13 cellular contexts compared by ENCODE assay signal in genomic region chr18:5469340-5469739, GRCh38.
DNase-seq lines count a peak whose midpoint lies in the region; ATAC-seq and TF ChIP-seq lines count a peak whose summit lies in the region.
"Had no signal": no experiment of that assay in that cellular context is flagged by ENCODE, and none has a peak within 500 bp of the region (broad histone marks: within the 10 kb centered on the region; RNA-seq: fewer than 3 reads in every experiment).

No MANE protein-coding gene starts in this region.

- CTCF ChIA-PET in PC-3 (lab: Charles Lee) = no interaction called here

- no peak overlapping the region for H4K91ac ChIP-seq in neuronal stem cell (ENCODE audit: low read depth, low read length, poor library complexity)

- H2BK15ac ChIP-seq in neuronal stem cell (ENCODE audit: low read length) = peak overlapping the region; percentile 62

- no peak overlapping the region for H2BK12ac ChIP-seq in neuronal stem cell (ENCODE audit: low read length)

- no peak overlapping the region for H3K27ac ChIP-seq in epithelial cell of prostate
- no peak overlapping the region for H3K27ac ChIP-seq in neuronal stem cell (replicated peaks; ENCODE audit: low read length)
- no peak overlapping the region for H3K27ac ChIP-seq in PC-3 (ENCODE audit: low read length)
- H3K27ac ChIP-seq: BLaER1 treated with 17β-estradiol and CSF1 and Interleukin-3, amounts not matched to agents 10 nM and 100 nM had no signal

- H3K9me3 ChIP-seq in neuronal stem cell (replicated peaks in 1 of 2; ENCODE audit: control insufficient read depth in 2 of 2, insufficient read depth in 1 of 2, low read depth in 1 of 2, low read length in 2 of 2) (no peaks in the 10 kb centered on the region), PC-3 (ENCODE audit: low read length) (no peaks in the 10 kb centered on the region)
- H3K9me3 ChIP-seq: BLaER1 treated with 17β-estradiol and CSF1 and Interleukin-3, amounts not matched to agents 10 nM and 100 nM had no signal

- no CpG with 5 or more reads among the region's 13 CpGs for WGBS in neuronal stem cell (ENCODE audit: extremely low coverage in 2 of 2, insufficient read length in 2 of 2, insufficient replicate concordance in 1 of 2), 2 donors

- H3K4me2 ChIP-seq in neuronal stem cell (ENCODE audit: insufficient read depth, low read length, poor library complexity, severe bottlenecking) (no peak overlapping the region), PC-3 (ENCODE audit: low read length) (no peak overlapping the region)
- H3K4me2 ChIP-seq: GM23338 had no signal

- H3K36me3 ChIP-seq in neuronal stem cell (replicated peaks in 1 of 2; ENCODE audit: control insufficient read depth in 2 of 2, insufficient read depth in 2 of 2, low read length in 2 of 2) (no peaks in the 10 kb centered on the region), PC-3 (ENCODE audit: low read depth, low read length) (no peaks in the 10 kb centered on the region)
- H3K36me3 ChIP-seq: BLaER1 treated with 17β-estradiol and CSF1 and Interleukin-3, amounts not matched to agents 10 nM and 100 nM had no signal

- peak overlapping the region; percentile 3 for H3K23ac ChIP-seq in neuronal stem cell (ENCODE audit: low read depth, low read length, poor library complexity)

- no peak for TF ChIP-seq CTCF in PC-3 (conservative IDR thresholded peaks at IDR 0.05; ENCODE audit: low read depth, low read length)

- H3K4me3 ChIP-seq in neuronal stem cell (ENCODE audit: low read length in 2 of 2) = no peak overlapping the region
- H3K4me3 ChIP-seq in PC-3 (ENCODE audit: low read length) = no peak overlapping the region
- H3K4me3 ChIP-seq: BLaER1 treated with 17β-estradiol and CSF1 and Interleukin-3, amounts not matched to agents 10 nM and 100 nM; GM23338 had no signal

- H3K79me1 ChIP-seq in neuronal stem cell (ENCODE audit: low read depth, low read length) = no peaks in the 10 kb centered on the region

- H3K14ac ChIP-seq in neuronal stem cell (ENCODE audit: low read length) = no peak overlapping the region

- no peaks in the 10 kb centered on the region for H3F3A ChIP-seq in PC-3 (ENCODE audit: low read length, unreplicated experiment)

- no peak overlapping the region for H2BK120ac ChIP-seq in neuronal stem cell (ENCODE audit: low read depth, low read length)

- ATAC-seq in PC-3 = no peak
- ATAC-seq: GM23338 had no signal

- POLR2A ChIA-PET in PC-3 (lab: Charles Lee; ENCODE audit: unreplicated experiment) = no interaction called here

- no peak overlapping the region for H2BK5ac ChIP-seq in neuronal stem cell (ENCODE audit: low read length)

- DNase-seq in DMS79 (lab: John Stamatoyannopoulos, UW) = peak; percentile 28
- DNase-seq in NCI-H2029 (lab: John Stamatoyannopoulos, UW) = peak; percentile 43
- DNase-seq in epithelial cell of prostate (ENCODE audit: low read depth, low spot score) = peak; percentile 8
- DNase-seq in neuronal stem cell (ENCODE audit: low spot score) = no peak
- no peak for DNase-seq in PC-3
- DNase-seq in AG08396 (ENCODE audit: low spot score) = no peak
- DNase-seq in kidney tubule cell (ENCODE audit: low spot score) = no peak
- DNase-seq: 8988T; CD4-positive, CD25-positive, alpha-beta regulatory T cell; DMS53; H7 had no signal

- no peaks in the 10 kb centered on the region for H4K20me1 ChIP-seq in PC-3 (ENCODE audit: low read length)
- H4K20me1 ChIP-seq: BLaER1 treated with 17β-estradiol and CSF1 and Interleukin-3, amounts not matched to agents 10 nM and 100 nM had no signal

- H3K27me3 ChIP-seq in neuronal stem cell (ENCODE audit: control insufficient read depth in 3 of 3, insufficient read depth in 3 of 3, low read depth in 1 of 3, low read length in 3 of 3) = no peaks in the 10 kb centered on the region
- no peaks in the 10 kb centered on the region; the same call in 1 of the 2 replicates for H3K27me3 ChIP-seq in PC-3 (ENCODE audit: low read length)
- H3K27me3 ChIP-seq: BLaER1 treated with 17β-estradiol and CSF1 and Interleukin-3, amounts not matched to agents 10 nM and 100 nM had no signal

- intact Hi-C loops in PC-3 (cut with micrococcal nuclease) = no loop called here

- H2AFZ ChIP-seq in neuronal stem cell (ENCODE audit: low read length) (no peak overlapping the region), PC-3 (ENCODE audit: low read length) (no peak overlapping the region)
- H2AFZ ChIP-seq: GM23338 had no signal

- BruUV-seq in PC-3 (replicated peaks; lab: Mats Ljungman, UMichigan) = no TSS peak

- H2AK5ac ChIP-seq in neuronal stem cell (ENCODE audit: low read depth, low read length) = peak overlapping the region; percentile 26

- no peak overlapping the region for H4K8ac ChIP-seq in neuronal stem cell (ENCODE audit: low read depth, low read length)

- H3K4me1 ChIP-seq in neuronal stem cell (ENCODE audit: control insufficient read depth in 2 of 2, insufficient read depth in 1 of 2, low read depth in 1 of 2, low read length in 2 of 2) = no peaks in the 10 kb centered on the region
- no peaks in the 10 kb centered on the region for H3K4me1 ChIP-seq in PC-3 (ENCODE audit: insufficient read depth, low read length)

- H3K4ac ChIP-seq in neuronal stem cell (ENCODE audit: low read length) = no peak overlapping the region

- no peaks in the 10 kb centered on the region for H3K9me2 ChIP-seq in PC-3 (replicated peaks; ENCODE audit: low read length)

- H3K79me2 ChIP-seq in PC-3 (ENCODE audit: low read length) = no peaks in the 10 kb centered on the region

- H3K9ac ChIP-seq in neuronal stem cell (ENCODE audit: low read depth, low read length, poor library complexity) (peak overlapping the region; percentile 27), PC-3 (ENCODE audit: low read length) (no peak overlapping the region)
- H3K9ac ChIP-seq: BLaER1 treated with 17β-estradiol and CSF1 and Interleukin-3, amounts not matched to agents 10 nM and 100 nM had no signal

- H3K18ac ChIP-seq in neuronal stem cell (ENCODE audit: low read length) = peak overlapping the region; percentile 69

Comparison
In these comparisons a context has a peak if more than half of its experiments do, and no peak if none do; other contexts are left out.
1. DNase-seq: peak in DMS79 (single experiment), NCI-H2029 (single experiment) and epithelial cell of prostate (single experiment); none in neuronal stem cell (single experiment), PC-3 (single experiment), AG08396 (single experiment) and kidney tubule cell (single experiment).